In genomic region chr1:9081473-9081872, GRCh38 we compare ENCODE assay signal across 1 cellular context.
A peak's percentile ranks its signal among the peaks of the same experiment; 100 is the strongest.
TF ChIP-seq lines count a peak whose summit lies in the region.

No MANE protein-coding gene starts in this region.

TF ChIP-seq in GM12878, 131 proteins besides CTCF, POLR2A, EP300 and RAD21:
- TF ChIP-seq IKZF2 (IDR thresholded peaks at IDR 0.05) (0 out of 4 replicates have a peak, but pooled peaks of 1 of the 2 experiments have one; percentile 15), RAD51 (IDR thresholded peaks at IDR 0.05) (no peak), POU2F2 (IDR thresholded peaks at IDR 0.05; ENCODE audit: borderline replicate concordance, low read depth, low read length) (0 out of 3 replicates have a peak, but pooled peaks have one; percentile 52), MTA3 (IDR thresholded peaks at IDR 0.05; ENCODE audit: borderline replicate concordance, low read length) (no peak)
